In genomic region chr7:144050884-144051283, GRCh38 we compare ENCODE assay signal across 16 cellular contexts. TPM values are rescaled to one million over a fixed set of nuclear protein-coding genes. Genes with fewer than 3 reads are reported as not detected.
"Had no signal": no experiment of that assay in that cellular context is flagged by ENCODE, and none has a peak within 500 bp of the region (broad histone marks: within the 10 kb centered on the region; RNA-seq: fewer than 3 reads in every experiment).

No MANE protein-coding gene starts in this region.

RNA-seq across cellular contexts. Expression of gene OR2A5, which starts 2.1 kb away (rescaled TPM):
- total RNA-seq: stomach, subcutaneous adipose tissue, suprapubic skin, temporal lobe, thoracic aorta, thyroid gland, tibial nerve, transverse colon, upper lobe of left lung, upper lobe of right lung, ureter, urinary bladder, uterus, vagina had no signal
- polyA plus RNA-seq: stomach, urinary bladder had no signal

RNA-seq across cellular contexts. Expression of gene OR2A25, which starts 18.7 kb away (rescaled TPM):
- total RNA-seq: stomach, subcutaneous adipose tissue, suprapubic skin, temporal lobe, thoracic aorta, thyroid gland, tibial nerve, transverse colon, upper lobe of left lung, upper lobe of right lung, ureter, urinary bladder, uterus, vagina had no signal
- polyA plus RNA-seq: stomach, urinary bladder had no signal

RNA-seq across cellular contexts. Expression of gene OR2A12, which starts 35.2 kb away (rescaled TPM):
- total RNA-seq: stomach, subcutaneous adipose tissue, suprapubic skin, temporal lobe, thoracic aorta, thyroid gland, tibial nerve, transverse colon, upper lobe of left lung, upper lobe of right lung, ureter, urinary bladder, uterus, vagina had no signal
- polyA plus RNA-seq: stomach, thymus, urinary bladder had no signal

RNA-seq across cellular contexts. Expression of gene OR6B1, which starts 50.8 kb away (rescaled TPM):
- total RNA-seq: stomach, subcutaneous adipose tissue, suprapubic skin, temporal lobe, thoracic aorta, thyroid gland, tibial nerve, transverse colon, upper lobe of left lung, upper lobe of right lung, ureter, urinary bladder, uterus, vagina had no signal
- polyA plus RNA-seq: stomach, thymus, urinary bladder had no signal

RNA-seq across cellular contexts. Expression of gene OR2A2, which starts 58.5 kb away (rescaled TPM):
- total RNA-seq: stomach, subcutaneous adipose tissue, suprapubic skin, temporal lobe, testis, thoracic aorta, thyroid gland, tibial nerve, transverse colon, upper lobe of left lung, upper lobe of right lung, ureter, urinary bladder, uterus, vagina had no signal
- polyA plus RNA-seq: stomach, thymus, urinary bladder had no signal
